ENCODE assay signal across 13 cellular contexts in genomic region chr3:122944671-122945151, GRCh38.
DNase-seq lines count a peak whose midpoint lies in the region; ATAC-seq and TF ChIP-seq lines count a peak whose summit lies in the region.
"Had no signal": no experiment of that assay in that cellular context is flagged by ENCODE, and none has a peak within 500 bp of the region (broad histone marks: within the 10 kb centered on the region; RNA-seq: fewer than 3 reads in every experiment).

No MANE protein-coding gene starts in this region.

- CTCF ChIA-PET in SK-N-SH (lab: Yijun Ruan, JAX), result interaction anchor here (1.0 to 15.7 kb wide), 2 partner anchors 11 to 82 kb away, joined by 5 to 342 read pairs; partner anchors contain the start of gene SEMA5B

- POLR2A ChIA-PET in SK-N-SH (lab: Yijun Ruan, JAX), result no interaction called here

- DNase-seq in A172 (ENCODE audit: low spot score), result peak; percentile 44
- DNase-seq in ELR (ENCODE audit: low read depth), result peak; percentile 19
- no peak for DNase-seq in SK-N-SH
- DNase-seq in hepatic stellate cell (ENCODE audit: low spot score), result peak; percentile 49
- DNase-seq in NCI-H446 (lab: John Stamatoyannopoulos, UW), result no peak
- DNase-seq in NCI-H146 treated with DMSO at 0.1 percent for 48 hours (lab: John Stamatoyannopoulos, UW; ENCODE audit: unreplicated experiment), result no peak
- DNase-seq in SHP77 (lab: John Stamatoyannopoulos, UW), result no peak
- DNase-seq: activated CD4-positive, alpha-beta T cell treated with anti-CD3 and anti-CD28 coated beads, Interleukin-2, amount 50 U/mL, for 48 hours; aorta; dorsolateral prefrontal cortex; NCI-H510A treated with DMSO at 0.1 percent for 48 hours; posterior cingulate gyrus had no signal

- ATAC-seq in HG02840 (IDR thresholded peaks at IDR 0.05; ENCODE audit: low FRiP score, unreplicated experiment), result no peak

- no peaks in the 10 kb centered on the region for H4K20me1 ChIP-seq in SK-N-SH (ENCODE audit: insufficient read depth)

- no peak overlapping the region for H3K27ac ChIP-seq in SK-N-SH (ENCODE audit: low read depth in 2 of 2, low read length in 1 of 2)
- H3K27ac ChIP-seq: dorsolateral prefrontal cortex had no signal

- no peaks in the 10 kb centered on the region for H3K27me3 ChIP-seq in SK-N-SH (ENCODE audit: insufficient read depth)
- H3K27me3 ChIP-seq: dorsolateral prefrontal cortex had no signal

- WGBS in SK-N-SH (ENCODE audit: low lambda C conversion rate), result 75% methylated on average over 4 of the region's 7 CpGs

- no peaks in the 10 kb centered on the region for H3K79me2 ChIP-seq in SK-N-SH (ENCODE audit: insufficient read depth)

- no peak overlapping the region for H2AFZ ChIP-seq in SK-N-SH (ENCODE audit: low read depth)

- peaks cover 10 to 20% of the 10 kb centered on the region in 2 experiments; a peak in 2 of 4 replicates for H3K4me1 ChIP-seq in SK-N-SH (ENCODE audit: control insufficient read depth in 1 of 2, insufficient read depth in 2 of 2, low read depth in 1 of 2, low read length in 1 of 2)

- no peak overlapping the region for H3K4me2 ChIP-seq in SK-N-SH

- no peaks in the 10 kb centered on the region for H3F3A ChIP-seq in SK-N-SH (replicated peaks; ENCODE audit: insufficient read depth)

- TF ChIP-seq EP300 in SK-N-SH (IDR thresholded peaks at IDR 0.05; ENCODE audit: borderline replicate concordance in 1 of 2, low read depth in 1 of 2, low read length in 1 of 2), result no peak

- TF ChIP-seq CTCF in SK-N-SH (IDR thresholded peaks at IDR 0.05), result no peak

- H3K9me3 ChIP-seq in SK-N-SH, result no peaks in the 10 kb centered on the region

- no peak overlapping the region for H3K9ac ChIP-seq in SK-N-SH

- no peaks in the 10 kb centered on the region for H3K36me3 ChIP-seq in SK-N-SH (replicated peaks in 1 of 2; ENCODE audit: control insufficient read depth in 1 of 2, insufficient read depth in 2 of 2, low read length in 1 of 2)

- no peak overlapping the region for H3K4me3 ChIP-seq in SK-N-SH (ENCODE audit: low read depth in 2 of 2, low read length in 1 of 2)
- H3K4me3 ChIP-seq: dorsolateral prefrontal cortex had no signal

- TF ChIP-seq RAD21 in SK-N-SH (IDR thresholded peaks at IDR 0.05; ENCODE audit: low read length), result no peak

- no peaks in the 10 kb centered on the region for H3K9me2 ChIP-seq in SK-N-SH

TF ChIP-seq in SK-N-SH, 30 proteins besides CTCF, POLR2A, EP300 and RAD21:
- TF ChIP-seq MXI1 (IDR thresholded peaks at IDR 0.05; ENCODE audit: low read depth, low read length), result no peak
- no peak for TF ChIP-seq USF1 (IDR thresholded peaks at IDR 0.05; ENCODE audit: borderline replicate concordance, low read depth)
- TF ChIP-seq TEAD4 (IDR thresholded peaks at IDR 0.05; ENCODE audit: borderline replicate concordance, insufficient read depth), result no peak
- no peak for TF ChIP-seq ELF1 (IDR thresholded peaks at IDR 0.05)
- no peak for TF ChIP-seq ZBTB33 (IDR thresholded peaks at IDR 0.05; ENCODE audit: borderline replicate concordance, low read depth)
- TF ChIP-seq RXRA (IDR thresholded peaks at IDR 0.05; ENCODE audit: borderline replicate concordance, low read depth), result no peak
- no peak for TF ChIP-seq USF2 (IDR thresholded peaks at IDR 0.05; ENCODE audit: borderline replicate concordance, low read depth, low read length)
- peak; percentile 18; the same call in 1 of the 2 replicates for TF ChIP-seq TCF12 (IDR thresholded peaks at IDR 0.05)
- TF ChIP-seq PBX3 (IDR thresholded peaks at IDR 0.05), result peak; percentile 51

Comparison
In these comparisons a context has a peak if more than half of its experiments do, and no peak if none do; other contexts are left out.
1. DNase-seq: peak in A172 (single experiment), ELR (single experiment) and hepatic stellate cell (single experiment); none in SK-N-SH (single experiment), NCI-H446 (0 of 2), NCI-H146 treated with DMSO at 0.1 percent for 48 hours (single experiment) and SHP77 (0 of 2).